In the genomic region with DNA sequence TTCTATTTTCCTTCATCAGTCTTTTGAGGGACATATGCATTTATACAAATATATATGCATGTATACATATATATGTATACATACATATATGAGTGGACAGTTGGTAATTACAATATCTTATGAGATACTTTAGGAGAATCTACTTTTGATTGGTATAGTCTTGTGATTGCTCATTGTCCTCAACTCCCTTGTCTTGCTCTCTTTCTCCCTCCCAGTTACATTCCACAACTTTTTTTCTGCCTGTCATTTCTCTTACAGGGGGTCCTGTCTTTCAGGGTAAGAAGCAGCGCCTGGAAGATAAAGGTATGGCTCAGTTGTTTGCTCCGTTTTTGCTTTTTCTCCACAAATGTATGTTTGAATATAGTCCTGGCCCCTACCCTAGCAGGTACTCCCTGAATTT, we compare ENCODE assay signal across 23 cellular contexts. TPM values are rescaled to one million over a fixed set of nuclear protein-coding genes. Genes with fewer than 3 reads are reported as not detected.
DNase-seq lines count a peak whose midpoint lies in the region; ATAC-seq, FAIRE-seq and TF ChIP-seq lines count a peak whose summit lies in the region.
"Had no signal": no experiment of that assay in that cellular context is flagged by ENCODE, and none has a peak within 500 bp of the region (broad histone marks: within the 10 kb centered on the region; RNA-seq: fewer than 3 reads in every experiment).

No MANE protein-coding gene starts in this region.

- no peak for ATAC-seq in K562

- WGBS in K562 (ENCODE audit: insufficient coverage, low coverage, missing lambda C conversion rate), result 3% methylated on average over 2 of the region's 2 CpGs

- H3K9ac ChIP-seq in K562 (ENCODE audit: insufficient read depth in 1 of 2, low read depth in 2 of 2, low read length in 2 of 2), result no peak overlapping the region
- H3K9ac ChIP-seq: BLaER1 had no signal

- in situ Hi-C loops in K562 (cut with MboI), result no loop called here

- H3K9me1 ChIP-seq in K562 (ENCODE audit: control insufficient read depth, insufficient read depth, low read length), result no peaks in the 10 kb centered on the region

- TF ChIP-seq CTCF in HEK293 (tag by site-specific recombination; IDR thresholded peaks at IDR 0.05) (no peak), K562 (IDR thresholded peaks at IDR 0.05 in 2 of 3, conservative IDR thresholded peaks at IDR 0.05 in 1 of 3; ENCODE audit: insufficient read depth in 2 of 3, low read depth in 1 of 3, low read length in 3 of 3) (no peak), glutamatergic neuron (IDR thresholded peaks at IDR 0.05; ENCODE audit: partially characterized antibody, unreplicated experiment) (no peak)

- no peak for DNase-seq in K562 (ENCODE audit: extremely low read depth in 1 of 4, low spot score in 3 of 4)
- DNase-seq in stimulated activated CD4-positive, alpha-beta T cell treated with anti-CD3 and anti-CD28 coated beads, Interleukin-4, amount 100 ng/mL, for 24 hours, result no peak
- DNase-seq in GM19240 (ENCODE audit: insufficient read length, low spot score), result no peak
- no peak for DNase-seq in glutamatergic neuron
- DNase-seq: 8988T; ACHN; BE2C; C1 segment of cervical spinal cord; Calu3; CD4-positive, alpha-beta memory T cell; CD4-positive, CD25-positive, alpha-beta regulatory T cell; CD8-positive, alpha-beta memory T cell; COR-L47; DMS79 treated with DMSO at 0.1 percent for 48 hours; GF-D8 had no signal

- H3K27me3 ChIP-seq in K562 (ENCODE audit: control insufficient read depth in 2 of 2, insufficient read depth in 2 of 2, low read length in 2 of 2), result no peaks in the 10 kb centered on the region; a peak in 1 of 5 replicates
- H3K27me3 ChIP-seq: BE2C, BLaER1 had no signal

- no peaks in the 10 kb centered on the region for H4K20me1 ChIP-seq in K562 (replicated peaks; ENCODE audit: control insufficient read depth, insufficient read depth, low read length)
- H4K20me1 ChIP-seq: BLaER1 had no signal

- no peak for TF ChIP-seq RAD21 in K562 (CRISPR knock-in tag; conservative IDR thresholded peaks at IDR 0.05 in 1 of 2, IDR thresholded peaks at IDR 0.05 in 1 of 2)

- no peak overlapping the region for H3K4me3 Mint-ChIP-seq in glutamatergic neuron (ENCODE audit: unreplicated experiment)
- H3K4me3 Mint-ChIP-seq: CD14-positive monocyte; CD4-positive, alpha-beta memory T cell; CD4-positive, CD25-positive, alpha-beta regulatory T cell; CD8-positive, alpha-beta memory T cell had no signal

- CTCF ChIA-PET in HEK293 (lab: Yijun Ruan, JAX), result interaction anchor here (0.6 to 2.0 kb wide), 2 partner anchors 58 to 215 kb away, joined by 3 to 7 read pairs; no protein-coding TSS in a partner anchor
- CTCF ChIA-PET in K562 (lab: Yijun Ruan, JAX; ENCODE audit: low intra/inter-chr PET ratio), result no interaction called here

- TF ChIP-seq EP300 in K562 (IDR thresholded peaks at IDR 0.05; ENCODE audit: low read length), result no peak

- H3K36me3 ChIP-seq in HEK293 (ENCODE audit: control insufficient read depth in 2 of 2, insufficient read depth in 1 of 2, low read length in 2 of 2) (no peaks in the 10 kb centered on the region), K562 (ENCODE audit: control insufficient read depth, insufficient read depth, low read length) (no peaks in the 10 kb centered on the region)
- H3K36me3 ChIP-seq: BE2C, BLaER1 had no signal

- no peak overlapping the region for H3K27ac ChIP-seq in HEK293 (ENCODE audit: extremely low read depth, low read depth, low read length)
- no peak overlapping the region for H3K27ac ChIP-seq in K562 (ENCODE audit: extremely low read depth, low read depth, low read length)
- H3K27ac ChIP-seq: BLaER1 had no signal

- no peaks in the 10 kb centered on the region for H3K27me3 Mint-ChIP-seq in glutamatergic neuron (ENCODE audit: unreplicated experiment)
- H3K27me3 Mint-ChIP-seq: CD4-positive, CD25-positive, alpha-beta regulatory T cell had no signal

- no peak overlapping the region for H3K27ac Mint-ChIP-seq in glutamatergic neuron (ENCODE audit: unreplicated experiment)
- H3K27ac Mint-ChIP-seq: CD14-positive monocyte; CD4-positive, alpha-beta memory T cell; CD4-positive, CD25-positive, alpha-beta regulatory T cell; CD8-positive, alpha-beta memory T cell had no signal

- no peak overlapping the region for H2AFZ ChIP-seq in K562 (ENCODE audit: low read depth, low read length)

- no peaks in the 10 kb centered on the region for H3K9me3 Mint-ChIP-seq in glutamatergic neuron (ENCODE audit: unreplicated experiment)

- H3K4me1 ChIP-seq in HEK293 (ENCODE audit: control insufficient read depth, insufficient read depth, low read length) (peaks cover 4% of the 10 kb centered on the region; the same call in 1 of the 2 replicates), K562 (replicated peaks in 1 of 2; ENCODE audit: control insufficient read depth in 2 of 2, insufficient read depth in 2 of 2, low read length in 2 of 2) (peaks cover 0 to 5% of the 10 kb centered on the region in 2 experiments; a peak in 2 of 5 replicates)
- H3K4me1 ChIP-seq: BE2C, BLaER1 had no signal

- FAIRE-seq in K562 (lab: Jason Lieb, UNC), result no peak
- FAIRE-seq: A204.1, D721Med, G401.6, GM12891, GM19239 had no signal

- no peak overlapping the region for H3K4me3 ChIP-seq in HEK293 (ENCODE audit: low read depth, low read length)
- no peak overlapping the region for H3K4me3 ChIP-seq in K562
- H3K4me3 ChIP-seq: BLaER1 had no signal

- no peaks in the 10 kb centered on the region for H3K36me3 Mint-ChIP-seq in glutamatergic neuron (ENCODE audit: unreplicated experiment)
- H3K36me3 Mint-ChIP-seq: CD14-positive monocyte; CD4-positive, alpha-beta memory T cell; CD4-positive, CD25-positive, alpha-beta regulatory T cell; CD8-positive, alpha-beta memory T cell had no signal

- no peaks in the 10 kb centered on the region for H3K79me2 ChIP-seq in K562 (ENCODE audit: control insufficient read depth, insufficient read depth, low read length)

- H3K4me2 ChIP-seq in K562 (ENCODE audit: insufficient read depth, low read length), result no peak overlapping the region
- H3K4me2 ChIP-seq: BLaER1 had no signal

- POLR2A ChIA-PET in HEK293 (lab: Yijun Ruan, JAX), result no interaction called here
- POLR2A ChIA-PET in K562 (lab: Yijun Ruan, JAX), result interaction anchor here (1.0 to 2.3 kb wide), 2 partner anchors 15 to 77 kb away, joined by 3 to 6 read pairs; no protein-coding TSS in a partner anchor

- TF ChIP-seq POLR2A in K562 (conservative IDR thresholded peaks at IDR 0.05), result no peak

- BruUV-seq in K562 (replicated peaks; lab: Mats Ljungman, UMichigan), result no TSS peak

- no peaks in the 10 kb centered on the region for H3K4me1 Mint-ChIP-seq in glutamatergic neuron (ENCODE audit: low read depth, unreplicated experiment)
- H3K4me1 Mint-ChIP-seq: CD4-positive, alpha-beta memory T cell; CD4-positive, CD25-positive, alpha-beta regulatory T cell; CD8-positive, alpha-beta memory T cell had no signal

- no peaks in the 10 kb centered on the region for H3K9me3 ChIP-seq in HEK293 (ENCODE audit: control insufficient read depth, insufficient read depth, low read depth, low read length)
- H3K9me3 ChIP-seq in K562 (replicated peaks; ENCODE audit: control insufficient read depth, insufficient read depth, low read depth, low read length), result no peaks in the 10 kb centered on the region
- H3K9me3 ChIP-seq: BE2C had no signal

- intact Hi-C loops in K562 (cut with micrococcal nuclease), result no loop called here

TF ChIP-seq in HEK293, 187 proteins besides CTCF, POLR2A, EP300 and RAD21:
- TF ChIP-seq SETDB1 (IDR thresholded peaks at IDR 0.05; ENCODE audit: insufficient read length, low read length), result peak; percentile 29
- no peak for TF ChIP-seq ZNF292 (tag by site-specific recombination; IDR thresholded peaks at IDR 0.05; ENCODE audit: borderline replicate concordance, low read depth)

TF ChIP-seq in K562, 482 proteins besides CTCF, POLR2A, EP300 and RAD21:
- TF ChIP-seq CHCHD3 (CRISPR knock-in tag; IDR thresholded peaks at IDR 0.05) (no peak), ZNF41 (CRISPR knock-in tag; conservative IDR thresholded peaks at IDR 0.05) (peak; percentile 98), ZBTB17 (CRISPR knock-in tag; IDR thresholded peaks at IDR 0.05) (peak; percentile 69; the same call in 1 of the 2 replicates)

RNA-seq across cellular contexts. Expression of a gene that starts 19.9 kb away (rescaled TPM):
- 3.1 and 4.1 TPM in 2 replicates for total RNA-seq in K562 (2011; cell fraction: chromatin; rRNA removed; ENCODE audit: low replicate concordance)
- total RNA-seq in K562 (2011; cell fraction: nucleolus; rRNA removed), result 3.0 and 5.8 TPM in 2 replicates
- 2.4 and 3.3 TPM in 2 replicates for total RNA-seq in K562 (2011; cell fraction: nucleoplasm; rRNA removed)
- total RNA-seq in K562 (2014; rRNA removed), result 0.16 and 0.32 TPM in 2 replicates
- 0.19 and 0.22 TPM in 2 replicates for total RNA-seq in K562 (2014; rRNA removed; fragmentation: Illumina TruSeq; extraction: Trizol)
- total RNA-seq in K562 (2015; rRNA removed; fragmentation: Illumina TruSeq; extraction: Trizol), result 0.07 and 0.53 TPM in 2 replicates
- 0.82 and 0.83 TPM in 2 replicates for total RNA-seq in K562 (2021)
- 0.70 and 6.2 TPM in 2 replicates for polyA plus RNA-seq in K562 (2011; rRNA removed)
- 1.3 and 4.9 TPM in 2 replicates for polyA plus RNA-seq in K562 (2011; cell fraction: cytosol; rRNA removed)
- polyA plus RNA-seq in K562 (2011; cell fraction: nucleus; rRNA removed), result 0.53 and 4.8 TPM in 2 replicates
- 0.35 and 0.42 TPM in 2 replicates for polyA plus RNA-seq in K562 (2012)
- polyA plus RNA-seq in K562 (2014; fragmentation: Illumina TruSeq; extraction: Trizol), result 0.22 and 0.79 TPM in 2 replicates
- under 1 TPM; 0.15 to 0.22 TPM for polyA plus RNA-seq in K562 (2014; fragmentation: Nextera tagmentation; extraction: Ambion mirVana)
- 0.05 and 0.07 TPM in 2 replicates for polyA plus RNA-seq in K562 (2014; rRNA removed)
- 2.1 and 10.4 TPM in 2 replicates for polyA minus RNA-seq in K562 (2011; rRNA and poly(A)+ RNA removed)
- polyA minus RNA-seq in K562 (2011; cell fraction: cytosol; rRNA and poly(A)+ RNA removed), result 4.9 TPM in 1 of 2 replicates, not detected in the other
- 1.4 and 3.9 TPM in 2 replicates for polyA minus RNA-seq in K562 (2011; cell fraction: nucleus; rRNA and poly(A)+ RNA removed)
- total RNA-seq in glutamatergic neuron (ENCODE audit: unreplicated experiment), result 1.2 TPM
- total RNA-seq: CD4-positive, alpha-beta memory T cell; CD4-positive, CD25-positive, alpha-beta regulatory T cell; CD8-positive, alpha-beta memory T cell had no signal
- polyA plus RNA-seq: CD14-positive monocyte; CD4-positive, alpha-beta memory T cell; CD4-positive, CD25-positive, alpha-beta regulatory T cell; CD8-positive, alpha-beta memory T cell had no signal
